ENCODE assay signal across 23 cellular contexts in genomic region chr12:116249938-116250337, GRCh38.
"Had no signal": no experiment of that assay in that cellular context is flagged by ENCODE, and none has a peak within 500 bp of the region (broad histone marks: within the 10 kb centered on the region; RNA-seq: fewer than 3 reads in every experiment).

No MANE protein-coding gene starts in this region.

- ATAC-seq: heart left ventricle; left lobe of liver; mucosa of descending colon; psoas muscle; sciatic nerve; stimulated activated naive B cell treated with anti-CD40 and anti-IgM and Interleukin-4, amounts not matched to agents 10 μg/mL and 1 μg/mL and 100 μg/mL, for 72 hours; stimulated activated naive CD8-positive, alpha-beta T cell treated with anti-CD3 and anti-CD28 coated beads, Interleukin-15, amount 100 ng/mL, for 72 hours; upper lobe of right lung had no signal

- DNase-seq: effector CD4-positive, alpha-beta T cell; endodermal cell; foreskin melanocyte; heart left ventricle; hippocampal formation; kidney glomerular epithelial cell; mammary epithelial cell; mucosa of descending colon; occipital lobe; psoas muscle; retina; stimulated activated CD4-positive, alpha-beta T cell treated with anti-CD3 and anti-CD28 coated beads, Interleukin-2, amount 100 ng/mL, for 24 hours; stimulated activated CD4-positive, alpha-beta T cell treated with anti-CD3 and anti-CD28 coated beads, Interleukin-4, amount 100 ng/mL, for 4 hours; stimulated activated naive B cell treated with anti-CD40 and anti-IgM and Interleukin-4, amounts not matched to agents 10 μg/mL and 1 μg/mL and 100 μg/mL, for 72 hours; stimulated activated naive CD8-positive, alpha-beta T cell treated with anti-CD3 and anti-CD28 coated beads, Interleukin-15, amount 100 ng/mL, for 72 hours; testis; upper lobe of right lung had no signal

- H3K27ac ChIP-seq: coronary artery, heart left ventricle, parathyroid adenoma, psoas muscle, testis, tibial nerve, upper lobe of right lung had no signal

- H3K4me3 ChIP-seq: coronary artery, heart left ventricle, mucosa of descending colon, psoas muscle, testis, tibial nerve, upper lobe of right lung had no signal

- H2AFZ ChIP-seq: parathyroid adenoma had no signal

- H3K36me3 ChIP-seq: heart left ventricle, tibial nerve, upper lobe of right lung had no signal

- H3K9ac ChIP-seq: parathyroid adenoma had no signal

- FAIRE-seq: endothelial cell of umbilical vein had no signal

- H3K27me3 ChIP-seq: heart left ventricle, testis, tibial nerve, upper lobe of right lung had no signal

- H3K4me1 ChIP-seq: parathyroid adenoma, testis had no signal

- H3K9me3 ChIP-seq: psoas muscle, testis had no signal
